ENCODE assay signal across 25 cellular contexts in the genomic region with DNA sequence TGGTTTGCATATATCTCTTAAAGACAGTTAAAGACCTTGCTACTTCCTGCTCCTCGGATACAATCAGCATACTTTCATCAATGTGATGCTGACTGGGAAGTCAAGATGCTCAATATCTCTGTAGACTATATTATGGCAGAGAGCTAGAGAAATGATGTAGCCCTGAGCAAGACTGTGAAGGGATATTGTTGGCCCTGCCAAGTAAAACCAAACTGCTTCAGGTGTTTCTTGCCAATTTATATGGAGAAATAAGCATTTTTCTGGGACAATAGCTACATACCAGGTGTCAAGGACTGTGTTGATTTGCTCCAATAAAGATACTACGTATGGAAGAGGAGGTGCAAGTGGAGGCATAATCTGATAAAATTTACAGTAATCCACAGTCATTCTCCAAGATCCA. TPM values are rescaled to one million over a fixed set of nuclear protein-coding genes. Genes with fewer than 3 reads are reported as not detected.
"Had no signal": no experiment of that assay in that cellular context is flagged by ENCODE, and none has a peak within 500 bp of the region (broad histone marks: within the 10 kb centered on the region; RNA-seq: fewer than 3 reads in every experiment).

No MANE protein-coding gene starts in this region.

- H3K27ac Mint-ChIP-seq: dendritic cell treated with granulocyte-macrophage colony-stimulating factor and Interleukin-4, amounts not matched to agents 40 ng/mL and 50 ng/mL, for 4 days; effector memory CD8-positive, alpha-beta T cell; endodermal cell had no signal

- H3K4me1 ChIP-seq: colonic mucosa, foreskin keratinocyte had no signal

- H3K4me3 Mint-ChIP-seq: dendritic cell treated with granulocyte-macrophage colony-stimulating factor and Interleukin-4, amounts not matched to agents 40 ng/mL and 50 ng/mL, for 4 days; effector memory CD8-positive, alpha-beta T cell; endodermal cell had no signal

- H3K36me3 ChIP-seq: colonic mucosa, esophagus muscularis mucosa, esophagus squamous epithelium, gastrocnemius medialis, gastroesophageal sphincter, heart left ventricle, heart right ventricle had no signal

- H3K27me3 ChIP-seq: colonic mucosa, dorsolateral prefrontal cortex, esophagus muscularis mucosa, esophagus squamous epithelium, foreskin keratinocyte, gastrocnemius medialis, heart left ventricle, heart right ventricle had no signal

- DNase-seq: colonic mucosa; cortex of kidney; dermis blood vessel endothelial cell; dorsolateral prefrontal cortex; effector CD4-positive, alpha-beta T cell; effector CD8-positive, alpha-beta T cell; effector memory CD4-positive, alpha-beta T cell; effector memory CD8-positive, alpha-beta T cell; endodermal cell; erythroblast; esophagus squamous epithelium; foreskin fibroblast; foreskin keratinocyte; foreskin melanocyte; gastrocnemius medialis; glutamatergic neuron; head of caudate nucleus; heart left ventricle; heart right ventricle had no signal

- H3K27me3 Mint-ChIP-seq: dendritic cell treated with granulocyte-macrophage colony-stimulating factor and Interleukin-4, amounts not matched to agents 40 ng/mL and 50 ng/mL, for 4 days had no signal

- H3K4me3 ChIP-seq: colonic mucosa, coronary artery, dorsolateral prefrontal cortex, esophagus muscularis mucosa, esophagus squamous epithelium, gastrocnemius medialis, gastroesophageal sphincter, heart left ventricle, heart right ventricle had no signal

- ATAC-seq: effector memory CD8-positive, alpha-beta T cell; esophagus mucosa; foreskin keratinocyte; gastrocnemius medialis; gastroesophageal sphincter; heart left ventricle; heart right ventricle had no signal

- H3K27ac ChIP-seq: colonic mucosa, coronary artery, dorsolateral prefrontal cortex, epithelial cell of prostate, esophagus muscularis mucosa, esophagus squamous epithelium, foreskin keratinocyte, gastrocnemius medialis, gastroesophageal sphincter, heart left ventricle, heart right ventricle had no signal

- H3K9me3 Mint-ChIP-seq: dendritic cell treated with granulocyte-macrophage colony-stimulating factor and Interleukin-4, amounts not matched to agents 40 ng/mL and 50 ng/mL, for 4 days; effector memory CD8-positive, alpha-beta T cell; endodermal cell had no signal

- H3K9me3 ChIP-seq: colonic mucosa, esophagus muscularis mucosa, esophagus squamous epithelium, gastrocnemius medialis, gastroesophageal sphincter, heart left ventricle, heart right ventricle had no signal

RNA-seq across cellular contexts. Expression of a gene that starts 4.7 kb away (rescaled TPM):
- total RNA-seq: endodermal cell, esophagus mucosa had no signal
